1 cellular context compared by ENCODE assay signal in the genomic region with DNA sequence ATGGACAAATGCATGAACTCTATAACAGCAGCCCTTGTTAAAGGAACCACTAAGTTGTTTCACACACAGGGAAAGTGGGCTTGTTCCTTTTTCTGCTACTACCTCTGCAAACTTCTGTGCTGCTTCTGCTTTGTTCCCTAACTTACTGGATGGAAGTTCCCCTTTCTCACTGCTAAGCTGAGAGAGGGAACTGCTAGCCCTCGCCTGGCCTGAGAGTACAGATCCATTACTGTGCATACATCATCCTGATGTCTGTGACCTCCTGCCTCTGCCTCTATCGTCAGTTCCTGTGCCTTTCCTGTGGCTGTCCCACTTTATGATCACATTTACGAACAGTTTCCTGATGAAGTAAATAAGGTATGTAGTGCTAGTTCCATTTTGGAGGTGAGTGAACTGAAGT.
TF ChIP-seq lines count a peak whose summit lies in the region.

No MANE protein-coding gene starts in this region.

TF ChIP-seq in GM23338, 12 proteins besides CTCF, POLR2A, EP300 and RAD21:
- TF ChIP-seq POLR2AphosphoS5 (IDR thresholded peaks at IDR 0.05; ENCODE audit: low read depth) (no peak), ZNF114 (CRISPR knock-in tag; IDR thresholded peaks at IDR 0.05) (no peak), EZH2 (IDR thresholded peaks at IDR 0.05; ENCODE audit: low read depth, unreplicated experiment) (no peak)
- TF ChIP-seq, protein P1, sequence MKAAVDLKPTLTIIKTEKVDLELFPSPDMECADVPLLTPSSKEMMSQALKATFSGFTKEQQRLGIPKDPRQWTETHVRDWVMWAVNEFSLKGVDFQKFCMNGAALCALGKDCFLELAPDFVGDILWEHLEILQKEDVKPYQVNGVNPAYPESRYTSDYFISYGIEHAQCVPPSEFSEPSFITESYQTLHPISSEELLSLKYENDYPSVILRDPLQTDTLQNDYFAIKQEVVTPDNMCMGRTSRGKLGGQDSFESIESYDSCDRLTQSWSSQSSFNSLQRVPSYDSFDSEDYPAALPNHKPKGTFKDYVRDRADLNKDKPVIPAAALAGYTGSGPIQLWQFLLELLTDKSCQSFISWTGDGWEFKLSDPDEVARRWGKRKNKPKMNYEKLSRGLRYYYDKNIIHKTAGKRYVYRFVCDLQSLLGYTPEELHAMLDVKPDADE (IDR thresholded peaks at IDR 0.05) = no peak
